16 cellular contexts compared by ENCODE assay signal in the genomic region with DNA sequence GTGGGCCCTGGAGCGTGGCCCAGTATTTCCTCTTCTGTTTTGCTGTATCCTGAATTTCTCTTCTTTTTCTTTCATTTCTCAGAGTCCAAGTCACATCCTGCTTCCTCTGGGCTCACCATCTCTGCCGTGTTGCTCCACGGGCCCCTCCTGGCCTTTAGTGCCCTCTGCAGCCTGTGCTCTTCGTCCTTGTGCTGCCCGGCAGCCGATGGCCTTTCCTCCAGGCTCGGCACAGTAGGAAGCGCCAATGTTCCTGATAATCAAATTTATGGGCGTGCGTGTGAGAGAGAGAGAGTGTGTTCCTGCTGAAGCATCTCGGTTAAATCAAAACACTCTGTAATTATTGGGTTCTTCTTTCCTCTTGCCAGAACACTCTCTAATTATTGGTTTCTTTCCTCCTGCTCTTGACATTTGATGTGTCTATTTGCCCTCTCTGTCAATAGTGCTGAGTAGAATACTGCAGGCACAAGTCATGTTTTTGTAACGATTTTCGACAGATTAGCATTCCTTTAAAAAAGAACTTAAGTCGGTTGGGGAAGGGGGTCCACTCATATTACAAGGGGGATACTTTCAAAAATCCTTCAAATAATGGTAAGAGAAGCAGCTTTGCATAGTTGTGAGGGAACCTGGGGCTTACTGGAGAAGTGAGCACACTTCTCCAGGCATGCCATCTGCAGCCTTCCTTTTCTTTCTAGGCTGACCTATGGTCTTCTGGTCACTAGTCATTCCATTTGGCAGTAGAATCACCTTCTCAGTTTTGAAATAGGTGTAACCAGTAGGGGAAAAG.
DNase-seq lines count a peak whose midpoint lies in the region; ATAC-seq and TF ChIP-seq lines count a peak whose summit lies in the region.
"Had no signal": no experiment of that assay in that cellular context is flagged by ENCODE, and none has a peak within 500 bp of the region (broad histone marks: within the 10 kb centered on the region; RNA-seq: fewer than 3 reads in every experiment).

No MANE protein-coding gene starts in this region.

- H3K9me3 Mint-ChIP-seq in Caco-2 (ENCODE audit: unreplicated experiment): no peaks in the 10 kb centered on the region
- H3K9me3 Mint-ChIP-seq in activated T-helper 1 cell treated with anti-CD3 and anti-CD28 coated beads, Interleukin-12 subunit alpha, Interleukin-12 subunit beta, Interleukin-2, Interleukin-4 antibody, amounts not matched to agents 30 ng/mL and 10 ng/mL and 1 ng/mL, durations not matched to agents 14 hours and 24 hours and 36 hours: no peaks in the 10 kb centered on the region
- H3K9me3 Mint-ChIP-seq in naive thymus-derived CD4-positive, alpha-beta T cell: peaks cover 0 to under 1% (median 0%) of the 10 kb centered on the region in 11 donors
- H3K9me3 Mint-ChIP-seq: stimulated activated naive B cell treated with anti-CD40 and anti-IgM and Interleukin-4, amounts not matched to agents 10 μg/mL and 1 μg/mL and 100 μg/mL, for 72 hours had no signal

- H3K27me3 ChIP-seq in Caco-2 (replicated peaks; ENCODE audit: control insufficient read depth, insufficient read depth, low read length) (no peaks in the 10 kb centered on the region), tibial nerve (no peaks in the 10 kb centered on the region), uterus (no peaks in the 10 kb centered on the region), heart right ventricle (no peaks in the 10 kb centered on the region)
- H3K27me3 ChIP-seq in naive thymus-derived CD4-positive, alpha-beta T cell (ENCODE audit: control insufficient read depth in 2 of 2, insufficient read depth in 2 of 2, low read length in 2 of 2): no peaks in the 10 kb centered on the region

- 67 to 70% methylated on average over 14 of the region's 14 CpGs for WGBS in tibial nerve, 2 donors
- WGBS in heart right ventricle, 2 donors: 82 to 84% methylated on average over 14 of the region's 14 CpGs

- CTCF ChIA-PET in Caco-2 (lab: Charles Lee): no interaction called here
- CTCF ChIA-PET in naive thymus-derived CD4-positive, alpha-beta T cell (lab: Charles Lee): no interaction called here

- no peak for DNase-seq in Caco-2
- DNase-seq in NCI-H1417 treated with DMSO at 0.1 percent for 48 hours (lab: John Stamatoyannopoulos, UW): peak; percentile 74
- no peak for DNase-seq in activated T-helper 1 cell treated with anti-CD3 and anti-CD28 coated beads, Interleukin-12 subunit alpha, Interleukin-12 subunit beta, Interleukin-2, Interleukin-4 antibody, amounts not matched to agents 30 ng/mL and 10 ng/mL and 1 ng/mL, durations not matched to agents 14 hours and 24 hours and 36 hours (ENCODE audit: low spot score)
- no peak for DNase-seq in naive thymus-derived CD4-positive, alpha-beta T cell
- DNase-seq in tibial nerve (ENCODE audit: low spot score in 2 of 2): no peak
- DNase-seq in uterus: no peak
- DNase-seq in heart right ventricle: no peak
- DNase-seq: activated CD4-positive, alpha-beta T cell treated with anti-CD3 and anti-CD28 coated beads, Interleukin-2, amount 50 U/mL, for 48 hours; EL; GOT3; NCI-H226; stimulated activated CD4-positive, alpha-beta T cell treated with anti-CD3 and anti-CD28 coated beads, Interleukin-4, amount 100 ng/mL, for 4 hours; stimulated activated naive B cell treated with anti-CD40 and anti-IgM and Interleukin-4, amounts not matched to agents 10 μg/mL and 1 μg/mL and 100 μg/mL, for 72 hours; T-helper 17 cell had no signal

- intact Hi-C loops in Caco-2 (cut with micrococcal nuclease; ENCODE audit: unreplicated experiment): loop anchor here (5.0 kb wide), 1 partner anchor 1769 kb away; a partner anchor contains a TSS
- intact Hi-C loops in activated T-helper 1 cell treated with anti-CD3 and anti-CD28 coated beads, Interleukin-12 subunit alpha, Interleukin-12 subunit beta, Interleukin-2, Interleukin-4 antibody, amounts not matched to agents 30 ng/mL and 10 ng/mL and 1 ng/mL, durations not matched to agents 14 hours and 24 hours and 36 hours (cut with micrococcal nuclease): no loop called here
- intact Hi-C loops in naive thymus-derived CD4-positive, alpha-beta T cell (cut with micrococcal nuclease): no loop called here
- intact Hi-C loops in uterus (cut with DNase I; ENCODE audit: low total_unique reads): no loop called here
- intact Hi-C loops in heart right ventricle (cut with DNase I): no loop called here

- H3K4me3 ChIP-seq in Caco-2 (ENCODE audit: low read depth, low read length) (no peak overlapping the region), tibial nerve (no peak overlapping the region), uterus (no peak overlapping the region), heart right ventricle (no peak overlapping the region)
- H3K4me3 ChIP-seq in naive thymus-derived CD4-positive, alpha-beta T cell (ENCODE audit: low read length): no peak overlapping the region

- TF ChIP-seq POLR2A in tibial nerve (IDR thresholded peaks at IDR 0.05) (no peak), uterus (IDR thresholded peaks at IDR 0.05) (no peak)

- 0 out of 2 replicates have a peak, but pooled peaks cover 4% of the 10 kb centered on the region for H3K9me3 ChIP-seq in Caco-2
- no peaks in the 10 kb centered on the region for H3K9me3 ChIP-seq in naive thymus-derived CD4-positive, alpha-beta T cell (ENCODE audit: control insufficient read depth in 2 of 3, low read length in 3 of 3)
- H3K9me3 ChIP-seq in tibial nerve: no peaks in the 10 kb centered on the region
- H3K9me3 ChIP-seq in uterus: no peaks in the 10 kb centered on the region
- H3K9me3 ChIP-seq in heart right ventricle: peaks cover 0 to 4% (median 0%) of the 10 kb centered on the region in 11 donors

- POLR2A ChIA-PET in Caco-2 (lab: Charles Lee): no interaction called here
- POLR2A ChIA-PET in naive thymus-derived CD4-positive, alpha-beta T cell (lab: Charles Lee): no interaction called here

- H3K36me3 Mint-ChIP-seq in Caco-2 (ENCODE audit: insufficient read depth, unreplicated experiment): peaks cover 11% of the 10 kb centered on the region
- peaks cover 41% of the 10 kb centered on the region for H3K36me3 Mint-ChIP-seq in activated T-helper 1 cell treated with anti-CD3 and anti-CD28 coated beads, Interleukin-12 subunit alpha, Interleukin-12 subunit beta, Interleukin-2, Interleukin-4 antibody, amounts not matched to agents 30 ng/mL and 10 ng/mL and 1 ng/mL, durations not matched to agents 14 hours and 24 hours and 36 hours (ENCODE audit: low read depth)
- peaks cover 4 to 43% (median 19%) of the 10 kb centered on the region in 5 donors for H3K36me3 Mint-ChIP-seq in naive thymus-derived CD4-positive, alpha-beta T cell

- H3K36me3 ChIP-seq in Caco-2 (ENCODE audit: control insufficient read depth, insufficient read depth, low read length): no peaks in the 10 kb centered on the region
- no peaks in the 10 kb centered on the region for H3K36me3 ChIP-seq in naive thymus-derived CD4-positive, alpha-beta T cell (ENCODE audit: control insufficient read depth in 2 of 3, insufficient read depth in 3 of 3, low read length in 3 of 3)
- H3K36me3 ChIP-seq in tibial nerve: no peaks in the 10 kb centered on the region
- no peaks in the 10 kb centered on the region for H3K36me3 ChIP-seq in uterus
- H3K36me3 ChIP-seq in heart right ventricle: peaks cover 0 to 9% (median 0%) of the 10 kb centered on the region in 9 donors

- no peak for ATAC-seq in naive thymus-derived CD4-positive, alpha-beta T cell
- no peak for ATAC-seq in GM19023 (IDR thresholded peaks at IDR 0.05; ENCODE audit: unreplicated experiment)
- ATAC-seq in heart right ventricle: no peak
- ATAC-seq: stimulated activated naive B cell treated with anti-CD40 and anti-IgM and Interleukin-4, amounts not matched to agents 10 μg/mL and 1 μg/mL and 100 μg/mL, for 72 hours; T-helper 17 cell had no signal

- no peak overlapping the region for H3K27ac ChIP-seq in naive thymus-derived CD4-positive, alpha-beta T cell (ENCODE audit: low read depth, low read length)
- H3K27ac ChIP-seq in tibial nerve (no peak overlapping the region), uterus (no peak overlapping the region), heart right ventricle (no peak overlapping the region)

- TF ChIP-seq CTCF in Caco-2 (IDR thresholded peaks at IDR 0.05; ENCODE audit: insufficient read depth in 1 of 2, low read depth in 1 of 2, low read length in 1 of 2, severe bottlenecking in 1 of 2, unreplicated experiment in 1 of 2) (no peak), tibial nerve (IDR thresholded peaks at IDR 0.05) (no peak), uterus (IDR thresholded peaks at IDR 0.05) (no peak), heart right ventricle (IDR thresholded peaks at IDR 0.05) (no peak)

- TF ChIP-seq EP300 in tibial nerve (IDR thresholded peaks at IDR 0.05): no peak

- H3K27me3 Mint-ChIP-seq in Caco-2 (ENCODE audit: insufficient read depth, unreplicated experiment): no peaks in the 10 kb centered on the region
- H3K27me3 Mint-ChIP-seq in activated T-helper 1 cell treated with anti-CD3 and anti-CD28 coated beads, Interleukin-12 subunit alpha, Interleukin-12 subunit beta, Interleukin-2, Interleukin-4 antibody, amounts not matched to agents 30 ng/mL and 10 ng/mL and 1 ng/mL, durations not matched to agents 14 hours and 24 hours and 36 hours (ENCODE audit: insufficient read depth): no peaks in the 10 kb centered on the region
- H3K27me3 Mint-ChIP-seq in naive thymus-derived CD4-positive, alpha-beta T cell: no peaks in the 10 kb centered on the region
- H3K27me3 Mint-ChIP-seq: B cell; stimulated activated naive B cell treated with anti-CD40 and anti-IgM and Interleukin-4, amounts not matched to agents 10 μg/mL and 1 μg/mL and 100 μg/mL, for 72 hours; T-helper 17 cell had no signal

- no peak overlapping the region for H3K4me3 Mint-ChIP-seq in Caco-2 (ENCODE audit: unreplicated experiment)
- no peak overlapping the region for H3K4me3 Mint-ChIP-seq in activated T-helper 1 cell treated with anti-CD3 and anti-CD28 coated beads, Interleukin-12 subunit alpha, Interleukin-12 subunit beta, Interleukin-2, Interleukin-4 antibody, amounts not matched to agents 30 ng/mL and 10 ng/mL and 1 ng/mL, durations not matched to agents 14 hours and 24 hours and 36 hours
- peak overlapping the region in 5 of 10 donors; percentile 1 to 40 (median 19) for H3K4me3 Mint-ChIP-seq in naive thymus-derived CD4-positive, alpha-beta T cell
- H3K4me3 Mint-ChIP-seq: B cell; stimulated activated naive B cell treated with anti-CD40 and anti-IgM and Interleukin-4, amounts not matched to agents 10 μg/mL and 1 μg/mL and 100 μg/mL, for 72 hours; T-helper 17 cell had no signal

- peaks cover 30% of the 10 kb centered on the region for H3K4me1 Mint-ChIP-seq in Caco-2 (ENCODE audit: low read depth, unreplicated experiment)
- peaks cover 89% of the 10 kb centered on the region for H3K4me1 Mint-ChIP-seq in activated T-helper 1 cell treated with anti-CD3 and anti-CD28 coated beads, Interleukin-12 subunit alpha, Interleukin-12 subunit beta, Interleukin-2, Interleukin-4 antibody, amounts not matched to agents 30 ng/mL and 10 ng/mL and 1 ng/mL, durations not matched to agents 14 hours and 24 hours and 36 hours (ENCODE audit: low read depth)
- H3K4me1 Mint-ChIP-seq in naive thymus-derived CD4-positive, alpha-beta T cell: peaks cover 49 to 90% (median 84%) of the 10 kb centered on the region in 7 donors

- peaks cover 34% of the 10 kb centered on the region for H3K4me1 ChIP-seq in Caco-2
- H3K4me1 ChIP-seq in naive thymus-derived CD4-positive, alpha-beta T cell (ENCODE audit: control insufficient read depth in 2 of 2, insufficient read depth in 2 of 2, low read length in 2 of 2): peaks cover 19 to 42% of the 10 kb centered on the region in 2 donors
- H3K4me1 ChIP-seq in tibial nerve: peaks cover 0 to 20% (median 6%) of the 10 kb centered on the region in 4 donors
- no peaks in the 10 kb centered on the region for H3K4me1 ChIP-seq in uterus
- H3K4me1 ChIP-seq in heart right ventricle: peaks cover 0 to 14% (median 0%) of the 10 kb centered on the region in 9 donors

- no TSS peak for BruUV-seq in Caco-2 (replicated peaks; lab: Mats Ljungman, UMichigan)

- peak overlapping the region; percentile 36 for H3K27ac Mint-ChIP-seq in Caco-2 (ENCODE audit: unreplicated experiment)
- peak overlapping the region; percentile 25 for H3K27ac Mint-ChIP-seq in activated T-helper 1 cell treated with anti-CD3 and anti-CD28 coated beads, Interleukin-12 subunit alpha, Interleukin-12 subunit beta, Interleukin-2, Interleukin-4 antibody, amounts not matched to agents 30 ng/mL and 10 ng/mL and 1 ng/mL, durations not matched to agents 14 hours and 24 hours and 36 hours
- H3K27ac Mint-ChIP-seq in naive thymus-derived CD4-positive, alpha-beta T cell: peak overlapping the region in 6 of 9 donors; percentile 33 to 84 (median 51)
- H3K27ac Mint-ChIP-seq: B cell; stimulated activated naive B cell treated with anti-CD40 and anti-IgM and Interleukin-4, amounts not matched to agents 10 μg/mL and 1 μg/mL and 100 μg/mL, for 72 hours; T-helper 17 cell had no signal
